ENCODE assay signal across 1 cellular context in genomic region chr1:61052393-61053280, GRCh38.
A peak's percentile ranks its signal among the peaks of the same experiment; 100 is the strongest.
TF ChIP-seq lines count a peak whose summit lies in the region.

No MANE protein-coding gene starts in this region.

TF ChIP-seq in K562, 482 proteins besides CTCF, POLR2A, EP300 and RAD21 (continued from another document):
- TF ChIP-seq ATF4 (CRISPR knock-in tag; IDR thresholded peaks at IDR 0.05) (no peak), ZNF263 (CRISPR knock-in tag; IDR thresholded peaks at IDR 0.05; ENCODE audit: borderline replicate concordance) (no peak), MAFG (tag; conservative IDR thresholded peaks at IDR 0.05) (peak; percentile 89), HDAC8 (tag; IDR thresholded peaks at IDR 0.05) (no peak), TCF3 (CRISPR knock-in tag; IDR thresholded peaks at IDR 0.05) (no peak), SAFB2 (IDR thresholded peaks at IDR 0.05; ENCODE audit: borderline replicate concordance, low read depth, low read length, severe bottlenecking) (no peak), ZNF644 (tag; IDR thresholded peaks at IDR 0.05; ENCODE audit: low read depth) (no peak), ELK1 (CRISPR knock-in tag; IDR thresholded peaks at IDR 0.05) (no peak), TRIM24 (IDR thresholded peaks at IDR 0.05) (no peak), UBTF (IDR thresholded peaks at IDR 0.05; ENCODE audit: borderline replicate concordance in 1 of 2, low read depth in 2 of 2, low read length in 2 of 2) (no peak), TEAD2 (tag; IDR thresholded peaks at IDR 0.05) (peak; percentile 47; the same call in 1 of the 2 replicates), ATF3 (IDR thresholded peaks at IDR 0.05) (no peak), ATF3 (CRISPR knock-in tag; conservative IDR thresholded peaks at IDR 0.05) (no peak), ILK (tag; IDR thresholded peaks at IDR 0.05; ENCODE audit: borderline replicate concordance, low read depth) (no peak), ARID3B (CRISPR knock-in tag; IDR thresholded peaks at IDR 0.05; ENCODE audit: borderline replicate concordance) (no peak), MBD2 (IDR thresholded peaks at IDR 0.05; ENCODE audit: borderline replicate concordance, low read depth) (no peak), NFYB (IDR thresholded peaks at IDR 0.05; ENCODE audit: extremely low read depth, insufficient read length) (no peak), CBX8 (IDR thresholded peaks at IDR 0.05; ENCODE audit: borderline replicate concordance, extremely low read depth, low read depth, low read length, poor library complexity, severe bottlenecking) (no peak), ZBTB17 (CRISPR knock-in tag; IDR thresholded peaks at IDR 0.05) (no peak), ZNF41 (CRISPR knock-in tag; conservative IDR thresholded peaks at IDR 0.05) (no peak)
- TF ChIP-seq, protein P1, sequence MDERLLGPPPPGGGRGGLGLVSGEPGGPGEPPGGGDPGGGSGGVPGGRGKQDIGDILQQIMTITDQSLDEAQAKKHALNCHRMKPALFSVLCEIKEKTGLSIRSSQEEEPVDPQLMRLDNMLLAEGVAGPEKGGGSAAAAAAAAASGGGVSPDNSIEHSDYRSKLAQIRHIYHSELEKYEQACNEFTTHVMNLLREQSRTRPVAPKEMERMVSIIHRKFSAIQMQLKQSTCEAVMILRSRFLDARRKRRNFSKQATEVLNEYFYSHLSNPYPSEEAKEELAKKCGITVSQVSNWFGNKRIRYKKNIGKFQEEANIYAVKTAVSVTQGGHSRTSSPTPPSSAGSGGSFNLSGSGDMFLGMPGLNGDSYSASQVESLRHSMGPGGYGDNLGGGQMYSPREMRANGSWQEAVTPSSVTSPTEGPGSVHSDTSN (CRISPR knock-in tag; IDR thresholded peaks at IDR 0.05; ENCODE audit: low read depth) = no peak
- TF ChIP-seq, protein P1 (tag; conservative IDR thresholded peaks at IDR 0.05; ENCODE audit: low read depth) = no peak
- TF ChIP-seq, protein P2, sequence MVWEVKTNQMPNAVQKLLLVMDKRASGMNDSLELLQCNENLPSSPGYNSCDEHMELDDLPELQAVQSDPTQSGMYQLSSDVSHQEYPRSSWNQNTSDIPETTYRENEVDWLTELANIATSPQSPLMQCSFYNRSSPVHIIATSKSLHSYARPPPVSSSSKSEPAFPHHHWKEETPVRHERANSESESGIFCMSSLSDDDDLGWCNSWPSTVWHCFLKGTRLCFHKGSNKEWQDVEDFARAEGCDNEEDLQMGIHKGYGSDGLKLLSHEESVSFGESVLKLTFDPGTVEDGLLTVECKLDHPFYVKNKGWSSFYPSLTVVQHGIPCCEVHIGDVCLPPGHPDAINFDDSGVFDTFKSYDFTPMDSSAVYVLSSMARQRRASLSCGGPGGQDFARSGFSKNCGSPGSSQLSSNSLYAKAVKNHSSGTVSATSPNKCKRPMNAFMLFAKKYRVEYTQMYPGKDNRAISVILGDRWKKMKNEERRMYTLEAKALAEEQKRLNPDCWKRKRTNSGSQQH (CRISPR knock-in tag; IDR thresholded peaks at IDR 0.05) = no peak
